In genomic region chr2:60819155-60819862, GRCh38 we compare ENCODE assay signal across 9 cellular contexts.
DNase-seq lines count a peak whose midpoint lies in the region; ATAC-seq and TF ChIP-seq lines count a peak whose summit lies in the region.
"Had no signal": no experiment of that assay in that cellular context is flagged by ENCODE, and none has a peak within 500 bp of the region (broad histone marks: within the 10 kb centered on the region; RNA-seq: fewer than 3 reads in every experiment).

No MANE protein-coding gene starts in this region.

- H3K4me3 ChIP-seq in upper lobe of right lung, result no peak overlapping the region
- no peak overlapping the region for H3K4me3 ChIP-seq in smooth muscle cell
- H3K4me3 ChIP-seq: lung, suprapubic skin had no signal

- no peaks in the 10 kb centered on the region for H3K9me3 ChIP-seq in upper lobe of right lung
- H3K9me3 ChIP-seq in smooth muscle cell (replicated peaks; ENCODE audit: low read depth), result no peaks in the 10 kb centered on the region
- H3K9me3 ChIP-seq: suprapubic skin had no signal

- WGBS in smooth muscle cell (ENCODE audit: low lambda C conversion rate), result 89% methylated on average over 15 of the region's 15 CpGs

- intact Hi-C loops in upper lobe of right lung (cut with DNase I), result no loop called here

- no peak overlapping the region for H3K4me2 ChIP-seq in smooth muscle cell

- no peak for TF ChIP-seq CTCF in upper lobe of right lung (IDR thresholded peaks at IDR 0.05)
- TF ChIP-seq CTCF in smooth muscle cell (IDR thresholded peaks at IDR 0.05; ENCODE audit: borderline replicate concordance, insufficient read depth, poor library complexity, severe bottlenecking), result no peak

- no peaks in the 10 kb centered on the region for H4K20me1 ChIP-seq in smooth muscle cell (ENCODE audit: low read depth)

- peak; percentile 89 for DNase-seq in activated CD4-positive, alpha-beta T cell treated with anti-CD3 and anti-CD28 coated beads for 48 hours
- peak; percentile 78 for DNase-seq in activated naive CD4-positive, alpha-beta T cell treated with anti-CD3 and anti-CD28 coated beads, Interleukin-2, amount 50 U/mL, for 16 hours
- peak; percentile 52 to 67 for DNase-seq in stimulated activated CD4-positive, alpha-beta T cell treated with anti-CD3 and anti-CD28 coated beads, Interleukin-15, amount 100 ng/mL, for 1 hour (ENCODE audit: low read depth in 1 of 2, low spot score in 1 of 2)
- DNase-seq in upper lobe of right lung (no peak), smooth muscle cell (lab: John Stamatoyannopoulos, UW; ENCODE audit: unreplicated experiment) (no peak), RPMI8226 (no peak)

- no peaks in the 10 kb centered on the region for H3K4me1 ChIP-seq in upper lobe of right lung
- no peaks in the 10 kb centered on the region for H3K4me1 ChIP-seq in smooth muscle cell (ENCODE audit: low read depth)
- H3K4me1 ChIP-seq: suprapubic skin had no signal

- ATAC-seq in upper lobe of right lung (peak; percentile 66), GM21360 (IDR thresholded peaks at IDR 0.05; ENCODE audit: unreplicated experiment) (no peak)

- H3K27me3 ChIP-seq in upper lobe of right lung, result no peaks in the 10 kb centered on the region
- H3K27me3 ChIP-seq in smooth muscle cell (ENCODE audit: low read depth), result peaks cover 3% of the 10 kb centered on the region
- H3K27me3 ChIP-seq: suprapubic skin had no signal

- H3K36me3 ChIP-seq in upper lobe of right lung (no peaks in the 10 kb centered on the region), smooth muscle cell (ENCODE audit: low read depth) (no peaks in the 10 kb centered on the region)
- H3K36me3 ChIP-seq: suprapubic skin had no signal

- no peak overlapping the region for H3K9ac ChIP-seq in smooth muscle cell (ENCODE audit: low read depth)

- H3F3A ChIP-seq in smooth muscle cell (ENCODE audit: low read depth), result no peaks in the 10 kb centered on the region

- peak overlapping the region; percentile 17 for H3K27ac ChIP-seq in upper lobe of right lung
- H3K27ac ChIP-seq in smooth muscle cell (ENCODE audit: low read depth), result no peak overlapping the region
- H3K27ac ChIP-seq: suprapubic skin had no signal

- no peak overlapping the region for H2AFZ ChIP-seq in smooth muscle cell (ENCODE audit: low read depth)

- H3K79me2 ChIP-seq in smooth muscle cell (ENCODE audit: low read depth), result no peaks in the 10 kb centered on the region

Comparison
In these comparisons a context has a peak if more than half of its experiments do, and no peak if none do; other contexts are left out.
1. DNase-seq: peak in activated CD4-positive, alpha-beta T cell treated with anti-CD3 and anti-CD28 coated beads for 48 hours (single experiment), activated naive CD4-positive, alpha-beta T cell treated with anti-CD3 and anti-CD28 coated beads, Interleukin-2, amount 50 U/mL, for 16 hours (single experiment) and stimulated activated CD4-positive, alpha-beta T cell treated with anti-CD3 and anti-CD28 coated beads, Interleukin-15, amount 100 ng/mL, for 1 hour (2 of 2); none in upper lobe of right lung (single experiment), smooth muscle cell (single experiment) and RPMI8226 (single experiment).